Comparison of ENCODE assay signal across 35 cellular contexts in genomic region chr12:52313926-52314325, GRCh38. TPM values are rescaled to one million over a fixed set of nuclear protein-coding genes. Genes with fewer than 3 reads are reported as not detected.
"Had no signal": no experiment of that assay in that cellular context is flagged by ENCODE, and none has a peak within 500 bp of the region (broad histone marks: within the 10 kb centered on the region; RNA-seq: fewer than 3 reads in every experiment).

No MANE protein-coding gene starts in this region.

- H3K4me1 ChIP-seq: ascending aorta had no signal

- H3K4me3 ChIP-seq: ascending aorta, cardiac muscle cell, gastroesophageal sphincter, hepatocyte, skin epidermis, thyroid gland, upper lobe of left lung had no signal

- H3K4me3 Mint-ChIP-seq: activated CD4-positive, alpha-beta memory T cell treated with anti-CD3 and anti-CD28 coated beads, Interleukin-2, amount 10 ng/mL, durations not matched to agents 7 days and 5 days; activated naive CD8-positive, alpha-beta T cell treated with anti-CD3 and anti-CD28 coated beads, Interleukin-2, amount 10 ng/mL, durations not matched to agents 7 days and 5 days; brain; effector memory CD8-positive, alpha-beta T cell; naive B cell; nephron progenitor cell; stimulated activated naive CD8-positive, alpha-beta T cell treated with anti-CD3 and anti-CD28 coated beads, Interleukin-15, Interleukin-2, amounts not matched to agents 100 ng/mL and 50 ng/mL, for 24 hours; T-cell; T-helper 2 cell treated with Interferon-gamma antibody and Interleukin-4, amounts not matched to agents 5 μg/mL and 100 μg/mL, for 36 hours had no signal

- H3K27me3 ChIP-seq: ascending aorta, thyroid gland, upper lobe of left lung had no signal

- ATAC-seq: activated CD4-positive, CD25-positive, alpha-beta regulatory T cell treated with anti-CD3 and anti-CD28 coated beads, Interleukin-2, amount 50 U/mL, for 24 hours; effector memory CD8-positive, alpha-beta T cell; gastroesophageal sphincter; left cardiac atrium; left ventricle myocardium superior; sciatic nerve; T-cell had no signal

- H3K36me3 ChIP-seq: ascending aorta, cardiac muscle cell, gastroesophageal sphincter, thyroid gland, upper lobe of left lung had no signal

- DNase-seq: activated CD4-positive, alpha-beta memory T cell treated with anti-CD3 and anti-CD28 coated beads, Interleukin-2, amount 10 ng/mL, durations not matched to agents 7 days and 5 days; activated CD4-positive, alpha-beta T cell treated with anti-CD3 and anti-CD28 coated beads for 48 hours; activated effector memory CD4-positive, alpha-beta T cell treated with Interleukin-2 at 50 U/mL for 16 hours; activated naive CD4-positive, alpha-beta T cell treated with Interleukin-2 at 50 U/mL for 16 hours; activated naive CD8-positive, alpha-beta T cell treated with anti-CD3 and anti-CD28 coated beads, Interleukin-2, amount 10 ng/mL, durations not matched to agents 7 days and 5 days; cortex of kidney; effector memory CD8-positive, alpha-beta T cell; left cardiac atrium; left ventricle myocardium superior; naive B cell; nephron progenitor cell; occipital lobe; stimulated activated CD4-positive, alpha-beta T cell treated with anti-CD3 and anti-CD28 coated beads, Interleukin-12 subunit alpha, Interleukin-12 subunit beta, amount 100 ng/mL, for 4 hours; stimulated activated CD4-positive, alpha-beta T cell treated with anti-CD3 and anti-CD28 coated beads, Interleukin-4, amount 100 ng/mL, for 1 hour; T-cell; thyroid gland had no signal

- H3K36me3 Mint-ChIP-seq: activated naive CD8-positive, alpha-beta T cell treated with anti-CD3 and anti-CD28 coated beads, Interleukin-2, amount 10 ng/mL, durations not matched to agents 7 days and 5 days; brain; T-cell had no signal

- H3K9me3 ChIP-seq: ascending aorta, gastroesophageal sphincter, thyroid gland, upper lobe of left lung had no signal

- H3K9me3 Mint-ChIP-seq: activated CD4-positive, alpha-beta memory T cell treated with anti-CD3 and anti-CD28 coated beads, Interleukin-2, amount 10 ng/mL, durations not matched to agents 7 days and 5 days; activated naive CD8-positive, alpha-beta T cell treated with anti-CD3 and anti-CD28 coated beads, Interleukin-2, amount 10 ng/mL, durations not matched to agents 7 days and 5 days; brain; effector memory CD8-positive, alpha-beta T cell; nephron progenitor cell; stimulated activated naive CD8-positive, alpha-beta T cell treated with anti-CD3 and anti-CD28 coated beads, Interleukin-15, Interleukin-2, amounts not matched to agents 100 ng/mL and 50 ng/mL, for 24 hours; T-cell; T-helper 2 cell treated with Interferon-gamma antibody and Interleukin-4, amounts not matched to agents 5 μg/mL and 100 μg/mL, for 36 hours had no signal

- H3K27ac Mint-ChIP-seq: activated CD4-positive, alpha-beta memory T cell treated with anti-CD3 and anti-CD28 coated beads, Interleukin-2, amount 10 ng/mL, durations not matched to agents 7 days and 5 days; activated naive CD8-positive, alpha-beta T cell treated with anti-CD3 and anti-CD28 coated beads, Interleukin-2, amount 10 ng/mL, durations not matched to agents 7 days and 5 days; brain; effector memory CD8-positive, alpha-beta T cell; nephron progenitor cell; stimulated activated naive CD8-positive, alpha-beta T cell treated with anti-CD3 and anti-CD28 coated beads, Interleukin-15, Interleukin-2, amounts not matched to agents 100 ng/mL and 50 ng/mL, for 24 hours; T-cell; T-helper 2 cell treated with Interferon-gamma antibody and Interleukin-4, amounts not matched to agents 5 μg/mL and 100 μg/mL, for 36 hours had no signal

- H3K27ac ChIP-seq: ascending aorta, cardiac muscle cell, gastroesophageal sphincter, hepatocyte, skin epidermis, thyroid gland, upper lobe of left lung, VCaP had no signal

RNA-seq across cellular contexts. Expression of gene KRT83, which starts 7.3 kb away (rescaled TPM):
- total RNA-seq: activated CD4-positive, alpha-beta memory T cell treated with anti-CD3 and anti-CD28 coated beads, Interleukin-2, amount 10 ng/mL, durations not matched to agents 7 days and 5 days; activated naive CD8-positive, alpha-beta T cell treated with anti-CD3 and anti-CD28 coated beads, Interleukin-2, amount 10 ng/mL, durations not matched to agents 7 days and 5 days; ascending aorta; cardiac muscle cell; cerebellum; endothelial cell of umbilical vein; fibroblast of lung; fibroblast of villous mesenchyme; gastroesophageal sphincter; hepatocyte; left cardiac atrium; left ventricle myocardium superior; lung microvascular endothelial cell; occipital lobe; posterior vena cava; sciatic nerve; subcutaneous adipose tissue; T-cell; upper lobe of left lung had no signal

RNA-seq across cellular contexts. Expression of gene KRT81, which starts 22.6 kb away (rescaled TPM):
- total RNA-seq: activated CD4-positive, alpha-beta memory T cell treated with anti-CD3 and anti-CD28 coated beads, Interleukin-2, amount 10 ng/mL, durations not matched to agents 7 days and 5 days; activated naive CD8-positive, alpha-beta T cell treated with anti-CD3 and anti-CD28 coated beads, Interleukin-2, amount 10 ng/mL, durations not matched to agents 7 days and 5 days; ascending aorta; cardiac muscle cell; cerebellum; endothelial cell of umbilical vein; fibroblast of lung; fibroblast of villous mesenchyme; hepatocyte; left cardiac atrium; left ventricle myocardium superior; lung microvascular endothelial cell; occipital lobe; posterior vena cava; sciatic nerve; subcutaneous adipose tissue had no signal

RNA-seq across cellular contexts. Expression of gene KRT86, which starts 39.5 kb away (rescaled TPM):
- total RNA-seq: cardiac muscle cell, cerebellum, endothelial cell of umbilical vein, hepatocyte, left cardiac atrium, left ventricle myocardium superior, lung microvascular endothelial cell, posterior vena cava had no signal

RNA-seq across cellular contexts. Expression of gene KRT85, which starts 53.4 kb away (rescaled TPM):
- total RNA-seq: activated CD4-positive, alpha-beta memory T cell treated with anti-CD3 and anti-CD28 coated beads, Interleukin-2, amount 10 ng/mL, durations not matched to agents 7 days and 5 days; activated naive CD8-positive, alpha-beta T cell treated with anti-CD3 and anti-CD28 coated beads, Interleukin-2, amount 10 ng/mL, durations not matched to agents 7 days and 5 days; ascending aorta; cerebellum; endothelial cell of umbilical vein; fibroblast of lung; fibroblast of villous mesenchyme; gastroesophageal sphincter; hepatocyte; left cardiac atrium; left ventricle myocardium superior; lung microvascular endothelial cell; occipital lobe; posterior vena cava; sciatic nerve; subcutaneous adipose tissue; T-cell; thyroid gland; upper lobe of left lung had no signal
